ENCODE assay signal across 15 cellular contexts in genomic region chr4:122705547-122705946, GRCh38.
"Had no signal": no experiment of that assay in that cellular context is flagged by ENCODE, and none has a peak within 500 bp of the region (broad histone marks: within the 10 kb centered on the region; RNA-seq: fewer than 3 reads in every experiment).

No MANE protein-coding gene starts in this region.

- H3K27me3 ChIP-seq: breast epithelium, gastrocnemius medialis, heart right ventricle, tibial nerve had no signal

- H3K4me1 Mint-ChIP-seq: neural crest cell had no signal

- H3K4me1 ChIP-seq: breast epithelium, left lung had no signal

- ATAC-seq: gastrocnemius medialis, heart right ventricle, left lung had no signal

- H3K27ac ChIP-seq: breast epithelium, coronary artery, gastrocnemius medialis, heart right ventricle, left lung, SK-N-MC, tibial nerve had no signal

- H3K4me3 Mint-ChIP-seq: activated T-cell treated with anti-CD3 and anti-CD28 coated beads, Interleukin-2, amount 50 U/mL, for 4 hours; neural crest cell had no signal

- DNase-seq: activated CD4-positive, CD25-positive, alpha-beta regulatory T cell; activated T-cell treated with anti-CD3 and anti-CD28 coated beads, Interleukin-2, amount 50 U/mL, for 4 hours; gastrocnemius medialis; heart right ventricle; left lung; mammary epithelial cell; retina; stimulated activated CD8-positive, alpha-beta memory T cell treated with anti-CD3 and anti-CD28 coated beads, Interleukin-4, amount 100 ng/mL, for 48 hours; stimulated activated naive CD4-positive, alpha-beta T cell treated with Interleukin-2 at 50 U/mL for 16 hours; T-helper 9 cell had no signal

- H3K9me3 Mint-ChIP-seq: activated T-cell treated with anti-CD3 and anti-CD28 coated beads, Interleukin-2, amount 50 U/mL, for 4 hours; neural crest cell had no signal

- H3K4me3 ChIP-seq: breast epithelium, coronary artery, gastrocnemius medialis, heart right ventricle, left lung, SK-N-MC, tibial nerve had no signal

- H3K36me3 ChIP-seq: breast epithelium, gastrocnemius medialis, heart right ventricle, left lung, tibial nerve had no signal
